32 cellular contexts compared by ENCODE assay signal in genomic region chr11:2612884-2613571, GRCh38.
DNase-seq lines count a peak whose midpoint lies in the region; ATAC-seq and TF ChIP-seq lines count a peak whose summit lies in the region.
"Had no signal": no experiment of that assay in that cellular context is flagged by ENCODE, and none has a peak within 500 bp of the region (broad histone marks: within the 10 kb centered on the region; RNA-seq: fewer than 3 reads in every experiment).

No MANE protein-coding gene starts in this region.

- no peak overlapping the region for H2BK12ac ChIP-seq in mesenchymal stem cell (ENCODE audit: low read length in 2 of 2)

- H3K18ac ChIP-seq in mesenchymal stem cell (ENCODE audit: low read depth in 1 of 2, low read length in 2 of 2): no peak overlapping the region

- H3K27me3 ChIP-seq in mesenchymal stem cell (ENCODE audit: control insufficient read depth in 1 of 2, insufficient read depth in 1 of 2, low read length in 2 of 2): peaks cover 0 to 3% of the 10 kb centered on the region in 2 experiments
- H3K27me3 ChIP-seq: cardiac muscle cell, thyroid gland, vagina had no signal

- H3K79me1 ChIP-seq in mesenchymal stem cell (replicated peaks; ENCODE audit: low read length, poor library complexity, severe bottlenecking): no peaks in the 10 kb centered on the region

- no peak overlapping the region for H3K4ac ChIP-seq in mesenchymal stem cell (ENCODE audit: low read depth in 1 of 2, low read length in 2 of 2)

- H3K36me3 ChIP-seq in mesenchymal stem cell (ENCODE audit: control insufficient read depth in 1 of 2, insufficient read depth in 2 of 2, low read depth in 1 of 2, low read length in 2 of 2): no peaks in the 10 kb centered on the region
- H3K36me3 ChIP-seq: cardiac muscle cell, left ventricle myocardium inferior, thyroid gland, vagina had no signal

- H3K23ac ChIP-seq in mesenchymal stem cell (ENCODE audit: low read length in 2 of 2): no peak overlapping the region

- peaks cover 75% of the 10 kb centered on the region for H3K9me3 ChIP-seq in mesenchymal stem cell (ENCODE audit: control insufficient read depth, low read length)
- H3K9me3 ChIP-seq: thyroid gland, vagina had no signal

- no peak overlapping the region for H2BK120ac ChIP-seq in mesenchymal stem cell (ENCODE audit: low read depth, low read length)

- no peak overlapping the region for H3K4me2 ChIP-seq in mesenchymal stem cell (ENCODE audit: low read length, poor library complexity, severe bottlenecking)

- H2BK5ac ChIP-seq in mesenchymal stem cell (ENCODE audit: low read depth, low read length, poor library complexity, severe bottlenecking): no peak overlapping the region

- H3K14ac ChIP-seq in mesenchymal stem cell (ENCODE audit: low read length in 2 of 2): no peak overlapping the region

- H2AFZ ChIP-seq in mesenchymal stem cell (ENCODE audit: low read depth, low read length): no peak overlapping the region

- H2BK15ac ChIP-seq in mesenchymal stem cell (ENCODE audit: low read depth, poor library complexity, severe bottlenecking): no peak overlapping the region

- no peak overlapping the region for H4K8ac ChIP-seq in mesenchymal stem cell (ENCODE audit: low read length)

- H4K91ac ChIP-seq in mesenchymal stem cell (ENCODE audit: low read length): no peak overlapping the region

- H2AK5ac ChIP-seq in mesenchymal stem cell (ENCODE audit: low read length, severe bottlenecking): no peak overlapping the region

- H3K27ac ChIP-seq in mesenchymal stem cell (ENCODE audit: low read length, poor library complexity, severe bottlenecking): no peak overlapping the region
- H3K27ac ChIP-seq: cardiac muscle cell, coronary artery, left ventricle myocardium inferior, thyroid gland, vagina had no signal

- H3K4me3 ChIP-seq in choroid plexus epithelial cell (ENCODE audit: low read depth, low read length): no peak overlapping the region
- H3K4me3 ChIP-seq in mesenchymal stem cell (ENCODE audit: insufficient read depth in 1 of 2, low read depth in 1 of 2, low read length in 2 of 2): no peak overlapping the region
- H3K4me3 ChIP-seq: cardiac muscle cell, coronary artery, left ventricle myocardium inferior, thyroid gland, vagina had no signal

- no peak for ATAC-seq in HG03457 (IDR thresholded peaks at IDR 0.05; ENCODE audit: unreplicated experiment)
- ATAC-seq: activated naive CD4-positive, alpha-beta T cell treated with anti-CD3 and anti-CD28 coated beads, Interleukin-2, amount 50 U/mL, for 72 hours; HCT116; right cardiac atrium had no signal

- DNase-seq in COR-L47 (lab: John Stamatoyannopoulos, UW): peak; percentile 21
- DNase-seq in NCI-H146 (lab: John Stamatoyannopoulos, UW): peak; percentile 59
- peak; percentile 38 for DNase-seq in choroid plexus epithelial cell (ENCODE audit: low read depth)
- DNase-seq in mesenchymal stem cell: peak; percentile 62
- no peak for DNase-seq in activated CD4-positive, alpha-beta T cell treated with anti-CD3 and anti-CD28 coated beads, Interleukin-2, amount 50 U/mL, for 1 hour
- no peak for DNase-seq in activated CD4-positive, CD25-positive, alpha-beta regulatory T cell treated with anti-CD3 and anti-CD28 coated beads, Interleukin-2, amount 50 U/mL, for 72 hours
- no peak for DNase-seq in activated T-cell treated with anti-CD3 and anti-CD28 coated beads for 4 hours
- DNase-seq: activated CD4-positive, alpha-beta T cell treated with anti-CD3 and anti-CD28 coated beads for 4 hours; activated CD8-positive, alpha-beta memory T cell treated with anti-CD3 and anti-CD28 coated beads for 24 hours; activated effector memory CD4-positive, alpha-beta T cell treated with Interleukin-2 at 50 U/mL for 16 hours; AML-193; amygdala; CD4-positive, alpha-beta memory T cell; DMS153; effector memory CD4-positive, alpha-beta T cell; left ventricle myocardium inferior; mesendoderm; NCI-H1048; NCI-H1694 treated with DMSO at 0.1 percent for 48 hours; NCI-H2171 treated with DMSO at 0.1 percent for 48 hours; NCI-H510A; right cardiac atrium; stimulated activated CD4-positive, alpha-beta T cell treated with anti-CD3 and anti-CD28 coated beads, Interleukin-12 subunit alpha, Interleukin-12 subunit beta, amount 100 ng/mL, for 4 hours; stimulated activated CD4-positive, alpha-beta T cell treated with anti-CD3 and anti-CD28 coated beads, Interleukin-2, amount 100 ng/mL, for 48 hours; T-helper 2 cell had no signal

- no peak overlapping the region for H3K9ac ChIP-seq in mesenchymal stem cell (ENCODE audit: low read length)

- TF ChIP-seq CTCF in choroid plexus epithelial cell (conservative IDR thresholded peaks at IDR 0.05; ENCODE audit: low read depth, low read length): peak; percentile 3

- WGBS in mesenchymal stem cell: 72% methylated on average over 2 of the region's 4 CpGs

- no peaks in the 10 kb centered on the region for H3K4me1 ChIP-seq in mesenchymal stem cell (ENCODE audit: control insufficient read depth, insufficient read depth, low read depth, low read length)
- H3K4me1 ChIP-seq: left ventricle myocardium inferior, vagina had no signal

Comparison
In these comparisons a context has a peak if more than half of its experiments do, and no peak if none do; other contexts are left out.
1. DNase-seq: peak in COR-L47 (single experiment), NCI-H146 (single experiment), choroid plexus epithelial cell (single experiment) and mesenchymal stem cell (single experiment); none in activated CD4-positive, alpha-beta T cell treated with anti-CD3 and anti-CD28 coated beads, Interleukin-2, amount 50 U/mL, for 1 hour (single experiment), activated CD4-positive, CD25-positive, alpha-beta regulatory T cell treated with anti-CD3 and anti-CD28 coated beads, Interleukin-2, amount 50 U/mL, for 72 hours (single experiment) and activated T-cell treated with anti-CD3 and anti-CD28 coated beads for 4 hours (single experiment).